ENCODE assay signal across 39 cellular contexts in the genomic region with DNA sequence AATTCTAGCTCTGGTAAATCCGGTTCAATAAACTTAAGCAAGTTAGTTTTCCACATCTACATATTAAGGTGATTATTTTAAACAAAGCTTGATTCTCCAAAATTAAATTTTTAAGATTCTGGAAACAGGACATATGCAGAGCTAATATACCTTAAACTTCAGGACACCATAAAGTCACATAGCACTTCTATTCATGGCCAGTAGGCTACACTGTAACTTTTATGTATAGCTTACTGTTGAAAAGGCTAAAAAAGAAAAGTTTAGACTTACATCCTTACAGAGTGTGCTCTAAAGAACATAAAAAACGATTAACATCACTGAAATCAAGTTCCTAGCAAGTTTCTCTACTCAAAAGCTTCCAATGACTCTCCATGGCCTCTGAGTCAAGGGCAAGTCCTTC.
A peak's percentile ranks its signal among the peaks of the same experiment; 100 is the strongest.
DNase-seq lines count a peak whose midpoint lies in the region; ATAC-seq and TF ChIP-seq lines count a peak whose summit lies in the region.
"Had no signal": no experiment of that assay in that cellular context is flagged by ENCODE, and none has a peak within 500 bp of the region (broad histone marks: within the 10 kb centered on the region; RNA-seq: fewer than 3 reads in every experiment).

No MANE protein-coding gene starts in this region.

- no peak for DNase-seq in BE2C
- DNase-seq in WTC11 (ENCODE audit: low spot score) = no peak
- no peak for DNase-seq in hepatocyte (ENCODE audit: low spot score)
- DNase-seq in stimulated activated CD8-positive, alpha-beta memory T cell treated with anti-CD3 and anti-CD28 coated beads, Interleukin-4, amount 100 ng/mL, for 48 hours = no peak
- no peak for DNase-seq in head of caudate nucleus
- DNase-seq in HCEC 1CT = no peak
- no peak for DNase-seq in DMS79 treated with DMSO at 0.1 percent for 48 hours (lab: John Stamatoyannopoulos, UW)
- DNase-seq: ACHN; activated CD4-positive, alpha-beta T cell treated with anti-CD3 and anti-CD28 coated beads, Interleukin-2, amount 10 ng/mL, durations not matched to agents 24 days and 14 days; activated CD8-positive, alpha-beta memory T cell treated with anti-CD3 and anti-CD28 coated beads for 24 hours; activated effector memory CD4-positive, alpha-beta T cell treated with Interleukin-2 at 50 U/mL for 16 hours; activated T-cell treated with anti-CD3 and anti-CD28 coated beads for 4 hours; anterior cingulate cortex; CD8-positive, alpha-beta memory T cell; colonic mucosa; DMS 273 treated with DMSO at 0.1 percent for 48 hours; effector CD4-positive, alpha-beta T cell; heart left ventricle; naive B cell; NCI-H1417; NCI-H2029 treated with DMSO at 0.1 percent for 48 hours; NCI-H524 treated with DMSO at 0.1 percent for 48 hours; NK-92 treated with Interleukin-12 subunit alpha and Interleukin-12 subunit beta, amount 100 ng/mL, for 24 hours; Peyer's patch; SIG-M5; stimulated activated CD4-positive, alpha-beta T cell treated with anti-CD3 and anti-CD28 coated beads, Interleukin-4, amount 100 ng/mL, for 24 hours; T1000; tibial artery; WERI-Rb-1 had no signal

- peaks cover 11% of the 10 kb centered on the region for H3K9me3 Mint-ChIP-seq in WTC11

- H3K36me3 ChIP-seq in BE2C (no peaks in the 10 kb centered on the region), hepatocyte (replicated peaks; ENCODE audit: insufficient read depth, low read depth) (no peaks in the 10 kb centered on the region)
- H3K36me3 ChIP-seq: colonic mucosa, heart left ventricle, neutrophil, Peyer's patch, tibial artery, WERI-Rb-1 had no signal

- H4K20me1 ChIP-seq in hepatocyte (ENCODE audit: insufficient read depth, poor library complexity, severe bottlenecking) = no peaks in the 10 kb centered on the region

- TF ChIP-seq CTCF in BE2C (IDR thresholded peaks at IDR 0.05; ENCODE audit: low read depth, low read length) (peak; percentile 34; the same call in 1 of the 2 replicates), LNCAP (IDR thresholded peaks at IDR 0.05) (peak; percentile 26; the same call in 1 of the 2 replicates), WTC11 (IDR thresholded peaks at IDR 0.05) (no peak), hepatocyte (IDR thresholded peaks at IDR 0.05; ENCODE audit: poor library complexity) (peak; percentile 12)

- ATAC-seq in WTC11 = peak; percentile 65
- ATAC-seq: GM12878, HCT116, heart left ventricle, sciatic nerve had no signal

- H3K9me3 ChIP-seq in BE2C (no peaks in the 10 kb centered on the region), hepatocyte (ENCODE audit: low read depth) (no peaks in the 10 kb centered on the region)
- H3K9me3 ChIP-seq: colonic mucosa, neutrophil, Peyer's patch, tibial artery had no signal

- H3K27ac Mint-ChIP-seq in WTC11 = no peak overlapping the region
- H3K27ac Mint-ChIP-seq: activated CD4-positive, alpha-beta T cell treated with anti-CD3 and anti-CD28 coated beads, Interleukin-2, amount 10 ng/mL, durations not matched to agents 24 days and 14 days; activated naive CD8-positive, alpha-beta T cell; B cell; CD8-positive, alpha-beta memory T cell; mesothelial cell of epicardium; naive B cell; progenitor cell of endocrine pancreas had no signal

- H3K27me3 ChIP-seq in BE2C (no peaks in the 10 kb centered on the region), hepatocyte (no peaks in the 10 kb centered on the region)
- H3K27me3 ChIP-seq: colonic mucosa, heart left ventricle, neutrophil, Peyer's patch, tibial artery had no signal

- no peak overlapping the region for H3K4me2 ChIP-seq in hepatocyte

- CTCF ChIA-PET in WTC11 (lab: Charles Lee) = interaction anchor here (0.6 to 1.0 kb wide), 3 partner anchors 11 to 32 kb away, joined by 3 to 6 read pairs (median 4); no protein-coding TSS in a partner anchor

- peaks cover 20% of the 10 kb centered on the region for H3K79me2 ChIP-seq in hepatocyte

- intact Hi-C loops in head of caudate nucleus (cut with DNase I) = no loop called here

- no peak overlapping the region for H2AFZ ChIP-seq in hepatocyte

- H3K4me3 Mint-ChIP-seq in WTC11 = no peak overlapping the region
- H3K4me3 Mint-ChIP-seq: activated CD4-positive, alpha-beta T cell treated with anti-CD3 and anti-CD28 coated beads, Interleukin-2, amount 10 ng/mL, durations not matched to agents 24 days and 14 days; activated naive CD8-positive, alpha-beta T cell; B cell; CD8-positive, alpha-beta memory T cell; mesothelial cell of epicardium; naive B cell had no signal

- H3K36me3 Mint-ChIP-seq in WTC11 = peaks cover 7% of the 10 kb centered on the region
- H3K36me3 Mint-ChIP-seq: naive B cell had no signal

- 94% methylated on average over 2 of the region's 2 CpGs for WGBS in hepatocyte (ENCODE audit: low lambda C conversion rate, missing lambda C conversion rate)

- H3K4me1 Mint-ChIP-seq in WTC11 = peaks cover 5% of the 10 kb centered on the region; the same call in 1 of the 2 replicates
- H3K4me1 Mint-ChIP-seq: activated CD4-positive, alpha-beta T cell treated with anti-CD3 and anti-CD28 coated beads, Interleukin-2, amount 10 ng/mL, durations not matched to agents 24 days and 14 days; B cell; CD8-positive, alpha-beta memory T cell; mesothelial cell of epicardium; naive B cell had no signal

- H3K9me2 ChIP-seq in hepatocyte (replicated peaks; ENCODE audit: insufficient read depth) = no peaks in the 10 kb centered on the region

- H3K4me1 ChIP-seq in BE2C (peaks cover 5% of the 10 kb centered on the region), hepatocyte (ENCODE audit: insufficient read depth) (no peaks in the 10 kb centered on the region)
- H3K4me1 ChIP-seq: colonic mucosa, Peyer's patch, tibial artery had no signal

- no peak overlapping the region for H3K27ac ChIP-seq in hepatocyte
- H3K27ac ChIP-seq: colonic mucosa, epithelial cell of prostate, heart left ventricle, neutrophil, Peyer's patch, tibial artery, WERI-Rb-1 had no signal

- no peak overlapping the region for H3K4me3 ChIP-seq in BE2C (ENCODE audit: low read depth, low read length)
- H3K4me3 ChIP-seq in hepatocyte = no peak overlapping the region
- H3K4me3 ChIP-seq: colonic mucosa, GM12878, heart left ventricle, Peyer's patch, tibial artery had no signal

- POLR2A ChIA-PET in WTC11 (lab: Charles Lee) = interaction anchor here (0.6 kb wide), 1 partner anchor 199 kb away, joined by 10 read pairs; no protein-coding TSS in a partner anchor

- H3K27me3 Mint-ChIP-seq in WTC11 (ENCODE audit: low read depth) = no peaks in the 10 kb centered on the region
- H3K27me3 Mint-ChIP-seq: activated CD4-positive, alpha-beta T cell treated with anti-CD3 and anti-CD28 coated beads, Interleukin-2, amount 10 ng/mL, durations not matched to agents 24 days and 14 days; activated naive CD8-positive, alpha-beta T cell; B cell; progenitor cell of endocrine pancreas had no signal

TF ChIP-seq in WTC11, 78 proteins besides CTCF, POLR2A, EP300 and RAD21:
- TF ChIP-seq SMAD4 (CRISPR knock-in tag; IDR thresholded peaks at IDR 0.05) (no peak), SMAD3 (CRISPR knock-in tag; IDR thresholded peaks at IDR 0.05; ENCODE audit: borderline replicate concordance) (no peak), ZNF263 (CRISPR knock-in tag; IDR thresholded peaks at IDR 0.05; ENCODE audit: low read depth) (no peak), ZNF138 (CRISPR knock-in tag; conservative IDR thresholded peaks at IDR 0.05) (no peak), MXD4 (CRISPR knock-in tag; IDR thresholded peaks at IDR 0.05; ENCODE audit: borderline replicate concordance) (no peak), ZNF396 (CRISPR knock-in tag; IDR thresholded peaks at IDR 0.05; ENCODE audit: borderline replicate concordance) (no peak)
